ENCODE assay signal across 25 cellular contexts in the genomic region with DNA sequence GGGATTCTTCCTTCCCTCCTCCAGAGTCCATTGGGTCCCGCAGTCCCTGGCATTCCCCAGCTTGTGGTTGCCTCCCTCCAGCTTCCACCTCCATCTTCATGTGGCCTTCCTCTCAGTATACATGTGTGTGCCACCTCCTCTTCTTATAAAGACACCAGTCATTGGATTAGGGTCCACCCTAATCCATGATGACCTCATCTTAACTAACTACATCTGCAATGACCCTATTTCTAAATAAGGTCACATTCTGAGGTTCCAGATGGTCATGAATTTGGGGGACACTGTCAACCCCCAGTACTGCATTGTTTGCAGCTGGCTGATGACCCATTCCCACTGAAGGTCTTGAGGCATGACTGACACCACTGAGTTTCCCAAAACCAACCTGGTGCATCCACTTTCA.
"Had no signal": no experiment of that assay in that cellular context is flagged by ENCODE, and none has a peak within 500 bp of the region (broad histone marks: within the 10 kb centered on the region; RNA-seq: fewer than 3 reads in every experiment).

No MANE protein-coding gene starts in this region.

- ATAC-seq: left colon; naive thymus-derived CD8-positive, alpha-beta T cell; pancreas; right cardiac atrium; stimulated activated naive B cell treated with anti-CD40 and anti-IgM and Interleukin-4, amounts not matched to agents 10 μg/mL and 1 μg/mL and 100 μg/mL, for 72 hours; stimulated activated naive CD8-positive, alpha-beta T cell treated with anti-CD3 and anti-CD28 coated beads, Interleukin-15, Interleukin-2, amounts not matched to agents 100 U/mL and 50 U/mL, for 24 hours had no signal

- DNase-seq: hippocampal formation; kidney glomerular epithelial cell; left colon; left ventricle myocardium inferior; mammary epithelial cell; mesenchymal stem cell; naive thymus-derived CD8-positive, alpha-beta T cell; nucleus accumbens; pancreas; posterior cingulate gyrus; retina; right cardiac atrium; stimulated activated CD4-positive, alpha-beta T cell treated with anti-CD3 and anti-CD28 coated beads, Interleukin-12 subunit alpha, Interleukin-12 subunit beta, amount 100 ng/mL, for 4 hours; stimulated activated CD4-positive, alpha-beta T cell treated with anti-CD3 and anti-CD28 coated beads, Interleukin-15, amount 100 ng/mL, for 24 hours; stimulated activated CD4-positive, alpha-beta T cell treated with anti-CD3 and anti-CD28 coated beads, Interleukin-2, amount 100 ng/mL, for 24 hours; stimulated activated CD4-positive, alpha-beta T cell treated with anti-CD3 and anti-CD28 coated beads, Interleukin-4, amount 100 ng/mL, for 1 hour; stimulated activated naive B cell treated with anti-CD40 and anti-IgM and Interleukin-4, amounts not matched to agents 10 μg/mL and 1 μg/mL and 100 μg/mL, for 72 hours; stimulated activated naive CD8-positive, alpha-beta T cell treated with anti-CD3 and anti-CD28 coated beads, Interleukin-15, Interleukin-2, amounts not matched to agents 100 U/mL and 50 U/mL, for 24 hours; stomach; testis; thyroid gland; transverse colon; uterus had no signal

- H3K9me3 ChIP-seq: left ventricle myocardium inferior, pancreas, prostate gland, stomach, testis, thyroid gland, transverse colon, uterus had no signal

- H3K4me1 ChIP-seq: pancreas, prostate gland, thyroid gland, uterus had no signal

- H3K27ac ChIP-seq: left ventricle myocardium inferior, pancreas, prostate gland, skin epidermis, testis, thyroid gland, transverse colon, uterus had no signal

- H3K36me3 ChIP-seq: left ventricle myocardium inferior, pancreas, prostate gland, stomach, thyroid gland, transverse colon, uterus had no signal

- H3K4me3 ChIP-seq: left ventricle myocardium inferior, pancreas, prostate gland, skin epidermis, stomach, testis, thyroid gland, transverse colon, uterus had no signal

- H3K27me3 ChIP-seq: testis, thyroid gland, transverse colon, uterus had no signal
